8 cellular contexts compared by ENCODE assay signal in the genomic region with DNA sequence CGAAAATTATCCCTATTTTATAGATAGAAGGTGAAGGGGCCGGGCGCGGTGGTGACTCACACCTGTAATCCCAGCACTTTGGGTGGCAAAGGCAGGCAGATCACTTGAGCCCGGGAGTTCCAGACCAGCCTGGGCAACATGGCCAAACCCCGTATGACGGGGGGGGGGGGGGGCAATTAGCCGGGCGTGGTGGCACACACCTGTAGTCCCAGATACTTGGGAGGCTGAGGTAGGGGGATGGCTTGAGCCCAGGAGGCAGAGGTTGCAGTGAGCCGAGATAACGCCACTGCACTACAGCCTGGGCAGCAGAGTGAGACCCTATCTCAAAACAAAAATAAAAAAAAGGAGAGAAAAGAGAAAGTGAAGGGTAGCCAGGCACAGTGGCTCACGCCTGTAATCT.
DNase-seq lines count a peak whose midpoint lies in the region; TF ChIP-seq lines count a peak whose summit lies in the region.

No MANE protein-coding gene starts in this region.

- no peaks in the 10 kb centered on the region for H3K9me3 ChIP-seq in BLaER1

- H3K36me3 ChIP-seq in BLaER1 (no peaks in the 10 kb centered on the region), KMS-11 (ENCODE audit: insufficient read depth) (no peaks in the 10 kb centered on the region)

- peaks cover 53% of the 10 kb centered on the region for H3K79me2 ChIP-seq in KMS-11 (ENCODE audit: insufficient read depth, low read depth)

- H2AFZ ChIP-seq in KMS-11 (ENCODE audit: low read depth): no peak overlapping the region

- H3K4me3 ChIP-seq in BLaER1: peak overlapping the region; percentile 91
- no peak overlapping the region for H3K4me3 ChIP-seq in KMS-11 (IDR thresholded peaks at IDR 0.05; ENCODE audit: insufficient read depth, low read depth, low read length)
- peak overlapping the region; percentile 92 for H3K4me3 ChIP-seq in choroid plexus epithelial cell (ENCODE audit: low read depth, low read length)

- H3K27me3 Mint-ChIP-seq in nephron (ENCODE audit: low read depth): peaks cover 7% of the 10 kb centered on the region

- H3K4me1 ChIP-seq in BLaER1 (peaks cover 23% of the 10 kb centered on the region), KMS-11 (ENCODE audit: low read depth, poor library complexity, severe bottlenecking) (peaks cover 11% of the 10 kb centered on the region)

- H3K4me2 ChIP-seq in BLaER1 (peak overlapping the region; percentile 86), KMS-11 (peak overlapping the region; percentile 52)

- H3K27me3 ChIP-seq in BLaER1: no peaks in the 10 kb centered on the region
- no peaks in the 10 kb centered on the region for H3K27me3 ChIP-seq in KMS-11 (ENCODE audit: insufficient read depth, low read depth)

- TF ChIP-seq CTCF in KMS-11 (conservative IDR thresholded peaks at IDR 0.05; ENCODE audit: low read depth, low read length) (no peak), choroid plexus epithelial cell (conservative IDR thresholded peaks at IDR 0.05; ENCODE audit: low read depth, low read length) (no peak), nephron (IDR thresholded peaks at IDR 0.05; ENCODE audit: unreplicated experiment in 3 of 3) (no peak)

- no peak overlapping the region for H3K27ac Mint-ChIP-seq in nephron

- H3K27ac ChIP-seq in BLaER1 (no peak overlapping the region), KMS-11 (no peak overlapping the region)

- H3K4me3 Mint-ChIP-seq in nephron: peak overlapping the region; percentile 97 to 98 (median 97)

- peaks cover 17% of the 10 kb centered on the region for H3K4me1 Mint-ChIP-seq in nephron

- DNase-seq in choroid plexus epithelial cell (ENCODE audit: low read depth): no peak
- DNase-seq in SW 1271 (lab: John Stamatoyannopoulos, UW): no peak
- DNase-seq in NCI-H1694 treated with DMSO at 0.1 percent for 48 hours (lab: John Stamatoyannopoulos, UW): no peak
- no peak for DNase-seq in NCI-H446 (lab: John Stamatoyannopoulos, UW)
- DNase-seq in NCI-H2171 (lab: John Stamatoyannopoulos, UW): no peak

- H4K20me1 ChIP-seq in BLaER1 (no peaks in the 10 kb centered on the region; the same call in 1 of the 2 replicates), KMS-11 (ENCODE audit: insufficient read depth) (no peaks in the 10 kb centered on the region)

- no peaks in the 10 kb centered on the region for H3K9me3 Mint-ChIP-seq in nephron

- H3K9ac ChIP-seq in BLaER1 (no peak overlapping the region; the same call in 1 of the 2 replicates), KMS-11 (no peak overlapping the region; the same call in 1 of the 2 replicates)

- H3K36me3 Mint-ChIP-seq in nephron (ENCODE audit: low read depth): peaks cover 2% of the 10 kb centered on the region
